2 cellular contexts compared by ENCODE assay signal in the genomic region with DNA sequence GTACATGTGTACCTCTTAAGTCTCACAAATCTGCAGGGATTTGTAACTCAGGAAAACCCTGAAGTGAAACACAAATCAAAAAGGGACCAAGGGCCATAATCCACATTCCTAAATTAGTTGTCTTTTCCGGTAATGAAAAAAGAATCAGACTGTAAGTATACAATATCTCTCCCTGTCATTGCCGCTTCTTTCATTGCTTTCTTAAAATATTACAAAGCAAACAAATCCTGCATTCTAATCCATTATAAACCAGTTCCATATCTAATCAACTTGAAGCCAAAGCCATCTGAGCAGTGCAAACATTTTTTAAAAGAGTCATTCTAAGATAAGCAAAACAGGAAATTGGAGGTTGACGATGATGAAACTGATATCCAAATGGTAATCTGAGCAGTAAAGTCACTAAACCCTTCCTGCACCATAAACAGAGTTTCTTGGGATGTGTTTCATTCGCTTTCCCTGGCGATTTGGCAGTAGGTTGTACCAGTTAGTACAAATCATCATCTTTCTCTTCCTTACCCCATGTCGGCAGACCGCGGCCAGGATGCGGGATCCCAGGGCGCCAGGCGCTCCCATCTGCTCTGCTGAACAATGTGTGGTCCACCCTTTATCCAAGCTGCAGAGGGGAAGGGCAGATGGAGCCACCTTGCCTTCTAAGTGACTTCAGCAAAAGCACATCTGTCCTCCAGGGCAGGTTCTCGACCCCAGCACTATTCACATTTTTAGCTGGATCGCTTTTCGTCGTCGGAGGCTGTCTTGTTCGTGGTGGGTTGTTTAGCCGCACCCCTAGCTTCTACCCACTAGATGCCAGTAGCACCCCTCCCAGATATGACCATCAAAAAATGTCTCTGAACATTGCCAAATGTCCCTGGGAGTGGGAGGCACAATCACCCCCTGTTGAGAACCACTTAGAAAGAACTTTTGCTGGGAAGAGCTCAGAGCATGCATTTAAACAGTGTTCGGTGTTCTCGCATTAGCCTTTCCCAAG.
TF ChIP-seq lines count a peak whose summit lies in the region.

No MANE protein-coding gene starts in this region.

TF ChIP-seq in HCT116, 20 proteins besides CTCF, POLR2A, EP300 and RAD21:
- TF ChIP-seq CBX3 (IDR thresholded peaks at IDR 0.05; ENCODE audit: low read depth) (no peak), ZNF274 (IDR thresholded peaks at IDR 0.05; ENCODE audit: low read depth, low read length) (no peak), TCF7L2 (IDR thresholded peaks at IDR 0.05; ENCODE audit: borderline replicate concordance, extremely low read depth, insufficient read depth, insufficient read length) (no peak), YY1 (IDR thresholded peaks at IDR 0.05; ENCODE audit: extremely low read depth, insufficient replicate concordance, low read depth, low read length) (no peak), EGR1 (IDR thresholded peaks at IDR 0.05; ENCODE audit: low read depth) (no peak), SRF (IDR thresholded peaks at IDR 0.05; ENCODE audit: low read depth) (no peak), JUND (IDR thresholded peaks at IDR 0.05) (no peak), ELF1 (IDR thresholded peaks at IDR 0.05; ENCODE audit: borderline replicate concordance, low read depth) (no peak), SIN3A (IDR thresholded peaks at IDR 0.05; ENCODE audit: low read depth) (no peak), EZH2phosphoT487 (IDR thresholded peaks at IDR 0.05; ENCODE audit: borderline replicate concordance) (no peak), SP1 (IDR thresholded peaks at IDR 0.05; ENCODE audit: low read depth) (no peak), CEBPB (IDR thresholded peaks at IDR 0.05; ENCODE audit: low read depth) (no peak), ZBTB33 (IDR thresholded peaks at IDR 0.05; ENCODE audit: extremely low read depth, insufficient replicate concordance, low read length) (no peak), EZH2 (IDR thresholded peaks at IDR 0.05) (no peak)
- TF ChIP-seq, protein P1, sequence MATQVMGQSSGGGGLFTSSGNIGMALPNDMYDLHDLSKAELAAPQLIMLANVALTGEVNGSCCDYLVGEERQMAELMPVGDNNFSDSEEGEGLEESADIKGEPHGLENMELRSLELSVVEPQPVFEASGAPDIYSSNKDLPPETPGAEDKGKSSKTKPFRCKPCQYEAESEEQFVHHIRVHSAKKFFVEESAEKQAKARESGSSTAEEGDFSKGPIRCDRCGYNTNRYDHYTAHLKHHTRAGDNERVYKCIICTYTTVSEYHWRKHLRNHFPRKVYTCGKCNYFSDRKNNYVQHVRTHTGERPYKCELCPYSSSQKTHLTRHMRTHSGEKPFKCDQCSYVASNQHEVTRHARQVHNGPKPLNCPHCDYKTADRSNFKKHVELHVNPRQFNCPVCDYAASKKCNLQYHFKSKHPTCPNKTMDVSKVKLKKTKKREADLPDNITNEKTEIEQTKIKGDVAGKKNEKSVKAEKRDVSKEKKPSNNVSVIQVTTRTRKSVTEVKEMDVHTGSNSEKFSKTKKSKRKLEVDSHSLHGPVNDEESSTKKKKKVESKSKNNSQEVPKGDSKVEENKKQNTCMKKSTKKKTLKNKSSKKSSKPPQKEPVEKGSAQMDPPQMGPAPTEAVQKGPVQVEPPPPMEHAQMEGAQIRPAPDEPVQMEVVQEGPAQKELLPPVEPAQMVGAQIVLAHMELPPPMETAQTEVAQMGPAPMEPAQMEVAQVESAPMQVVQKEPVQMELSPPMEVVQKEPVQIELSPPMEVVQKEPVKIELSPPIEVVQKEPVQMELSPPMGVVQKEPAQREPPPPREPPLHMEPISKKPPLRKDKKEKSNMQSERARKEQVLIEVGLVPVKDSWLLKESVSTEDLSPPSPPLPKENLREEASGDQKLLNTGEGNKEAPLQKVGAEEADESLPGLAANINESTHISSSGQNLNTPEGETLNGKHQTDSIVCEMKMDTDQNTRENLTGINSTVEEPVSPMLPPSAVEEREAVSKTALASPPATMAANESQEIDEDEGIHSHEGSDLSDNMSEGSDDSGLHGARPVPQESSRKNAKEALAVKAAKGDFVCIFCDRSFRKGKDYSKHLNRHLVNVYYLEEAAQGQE (IDR thresholded peaks at IDR 0.05; ENCODE audit: low read depth), result no peak
- TF ChIP-seq, protein P2, sequence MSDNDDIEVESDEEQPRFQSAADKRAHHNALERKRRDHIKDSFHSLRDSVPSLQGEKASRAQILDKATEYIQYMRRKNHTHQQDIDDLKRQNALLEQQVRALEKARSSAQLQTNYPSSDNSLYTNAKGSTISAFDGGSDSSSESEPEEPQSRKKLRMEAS (IDR thresholded peaks at IDR 0.05), result no peak

TF ChIP-seq in WTC11, 78 proteins besides CTCF, POLR2A, EP300 and RAD21:
- TF ChIP-seq NR3C1 (CRISPR knock-in tag; conservative IDR thresholded peaks at IDR 0.05; ENCODE audit: low read depth) (no peak), ZNF232 (CRISPR knock-in tag; IDR thresholded peaks at IDR 0.05) (no peak), MLX (CRISPR knock-in tag; IDR thresholded peaks at IDR 0.05) (no peak), TEAD4 (CRISPR knock-in tag; IDR thresholded peaks at IDR 0.05) (no peak), HMGA2 (CRISPR knock-in tag; IDR thresholded peaks at IDR 0.05) (no peak), MXD4 (CRISPR knock-in tag; IDR thresholded peaks at IDR 0.05; ENCODE audit: borderline replicate concordance) (no peak), ETV6 (CRISPR knock-in tag; IDR thresholded peaks at IDR 0.05) (no peak), JUN (CRISPR knock-in tag; IDR thresholded peaks at IDR 0.05) (no peak), PRRX2 (CRISPR knock-in tag; IDR thresholded peaks at IDR 0.05) (no peak), TP53 (CRISPR knock-in tag; IDR thresholded peaks at IDR 0.05) (no peak), ZNF219 (CRISPR knock-in tag; IDR thresholded peaks at IDR 0.05; ENCODE audit: borderline replicate concordance) (no peak), NFE2L1 (CRISPR knock-in tag; IDR thresholded peaks at IDR 0.05) (no peak), RORB (CRISPR knock-in tag; IDR thresholded peaks at IDR 0.05) (no peak)
- TF ChIP-seq, protein P3, sequence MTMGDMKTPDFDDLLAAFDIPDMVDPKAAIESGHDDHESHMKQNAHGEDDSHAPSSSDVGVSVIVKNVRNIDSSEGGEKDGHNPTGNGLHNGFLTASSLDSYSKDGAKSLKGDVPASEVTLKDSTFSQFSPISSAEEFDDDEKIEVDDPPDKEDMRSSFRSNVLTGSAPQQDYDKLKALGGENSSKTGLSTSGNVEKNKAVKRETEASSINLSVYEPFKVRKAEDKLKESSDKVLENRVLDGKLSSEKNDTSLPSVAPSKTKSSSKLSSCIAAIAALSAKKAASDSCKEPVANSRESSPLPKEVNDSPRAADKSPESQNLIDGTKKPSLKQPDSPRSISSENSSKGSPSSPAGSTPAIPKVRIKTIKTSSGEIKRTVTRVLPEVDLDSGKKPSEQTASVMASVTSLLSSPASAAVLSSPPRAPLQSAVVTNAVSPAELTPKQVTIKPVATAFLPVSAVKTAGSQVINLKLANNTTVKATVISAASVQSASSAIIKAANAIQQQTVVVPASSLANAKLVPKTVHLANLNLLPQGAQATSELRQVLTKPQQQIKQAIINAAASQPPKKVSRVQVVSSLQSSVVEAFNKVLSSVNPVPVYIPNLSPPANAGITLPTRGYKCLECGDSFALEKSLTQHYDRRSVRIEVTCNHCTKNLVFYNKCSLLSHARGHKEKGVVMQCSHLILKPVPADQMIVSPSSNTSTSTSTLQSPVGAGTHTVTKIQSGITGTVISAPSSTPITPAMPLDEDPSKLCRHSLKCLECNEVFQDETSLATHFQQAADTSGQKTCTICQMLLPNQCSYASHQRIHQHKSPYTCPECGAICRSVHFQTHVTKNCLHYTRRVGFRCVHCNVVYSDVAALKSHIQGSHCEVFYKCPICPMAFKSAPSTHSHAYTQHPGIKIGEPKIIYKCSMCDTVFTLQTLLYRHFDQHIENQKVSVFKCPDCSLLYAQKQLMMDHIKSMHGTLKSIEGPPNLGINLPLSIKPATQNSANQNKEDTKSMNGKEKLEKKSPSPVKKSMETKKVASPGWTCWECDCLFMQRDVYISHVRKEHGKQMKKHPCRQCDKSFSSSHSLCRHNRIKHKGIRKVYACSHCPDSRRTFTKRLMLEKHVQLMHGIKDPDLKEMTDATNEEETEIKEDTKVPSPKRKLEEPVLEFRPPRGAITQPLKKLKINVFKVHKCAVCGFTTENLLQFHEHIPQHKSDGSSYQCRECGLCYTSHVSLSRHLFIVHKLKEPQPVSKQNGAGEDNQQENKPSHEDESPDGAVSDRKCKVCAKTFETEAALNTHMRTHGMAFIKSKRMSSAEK (CRISPR knock-in tag; IDR thresholded peaks at IDR 0.05; ENCODE audit: borderline replicate concordance), result no peak
- TF ChIP-seq, protein P4, sequence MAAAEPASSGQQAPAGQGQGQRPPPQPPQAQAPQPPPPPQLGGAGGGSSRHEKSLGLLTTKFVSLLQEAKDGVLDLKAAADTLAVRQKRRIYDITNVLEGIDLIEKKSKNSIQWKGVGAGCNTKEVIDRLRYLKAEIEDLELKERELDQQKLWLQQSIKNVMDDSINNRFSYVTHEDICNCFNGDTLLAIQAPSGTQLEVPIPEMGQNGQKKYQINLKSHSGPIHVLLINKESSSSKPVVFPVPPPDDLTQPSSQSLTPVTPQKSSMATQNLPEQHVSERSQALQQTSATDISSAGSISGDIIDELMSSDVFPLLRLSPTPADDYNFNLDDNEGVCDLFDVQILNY (CRISPR knock-in tag; IDR thresholded peaks at IDR 0.05), result no peak
- TF ChIP-seq, protein P5, sequence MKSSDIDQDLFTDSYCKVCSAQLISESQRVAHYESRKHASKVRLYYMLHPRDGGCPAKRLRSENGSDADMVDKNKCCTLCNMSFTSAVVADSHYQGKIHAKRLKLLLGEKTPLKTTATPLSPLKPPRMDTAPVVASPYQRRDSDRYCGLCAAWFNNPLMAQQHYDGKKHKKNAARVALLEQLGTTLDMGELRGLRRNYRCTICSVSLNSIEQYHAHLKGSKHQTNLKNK (CRISPR knock-in tag; IDR thresholded peaks at IDR 0.05), result no peak
- TF ChIP-seq, protein P6, sequence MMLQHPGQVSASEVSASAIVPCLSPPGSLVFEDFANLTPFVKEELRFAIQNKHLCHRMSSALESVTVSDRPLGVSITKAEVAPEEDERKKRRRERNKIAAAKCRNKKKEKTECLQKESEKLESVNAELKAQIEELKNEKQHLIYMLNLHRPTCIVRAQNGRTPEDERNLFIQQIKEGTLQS (CRISPR knock-in tag; conservative IDR thresholded peaks at IDR 0.05), result no peak
- TF ChIP-seq, protein P7, sequence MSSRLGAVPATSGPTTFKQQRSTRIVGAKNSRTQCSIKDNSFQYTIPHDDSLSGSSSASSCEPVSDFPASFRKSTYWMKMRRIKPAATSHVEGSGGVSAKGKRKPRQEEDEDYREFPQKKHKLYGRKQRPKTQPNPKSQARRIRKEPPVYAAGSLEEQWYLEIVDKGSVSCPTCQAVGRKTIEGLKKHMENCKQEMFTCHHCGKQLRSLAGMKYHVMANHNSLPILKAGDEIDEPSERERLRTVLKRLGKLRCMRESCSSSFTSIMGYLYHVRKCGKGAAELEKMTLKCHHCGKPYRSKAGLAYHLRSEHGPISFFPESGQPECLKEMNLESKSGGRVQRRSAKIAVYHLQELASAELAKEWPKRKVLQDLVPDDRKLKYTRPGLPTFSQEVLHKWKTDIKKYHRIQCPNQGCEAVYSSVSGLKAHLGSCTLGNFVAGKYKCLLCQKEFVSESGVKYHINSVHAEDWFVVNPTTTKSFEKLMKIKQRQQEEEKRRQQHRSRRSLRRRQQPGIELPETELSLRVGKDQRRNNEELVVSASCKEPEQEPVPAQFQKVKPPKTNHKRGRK (CRISPR knock-in tag; IDR thresholded peaks at IDR 0.05; ENCODE audit: borderline replicate concordance), result no peak
TF ChIP-seq in WTC11: peak in this region for 0.
